ENCODE assay signal across 8 cellular contexts in genomic region chr3:58994746-58995330, GRCh38. TPM values are rescaled to one million over a fixed set of nuclear protein-coding genes. Genes with fewer than 3 reads are reported as not detected.
DNase-seq lines count a peak whose midpoint lies in the region; ATAC-seq and TF ChIP-seq lines count a peak whose summit lies in the region.

No MANE protein-coding gene starts in this region.

- intact Hi-C loops in heart right ventricle (cut with DNase I), result loop anchor here in 3 of 10 donors (5.0 to 10.0 kb wide), 3 partner anchors 457 to 862 kb away; no protein-coding TSS in a partner anchor
- intact Hi-C loops in left ventricle myocardium superior (cut with micrococcal nuclease), result no loop called here
- intact Hi-C loops in right lobe of liver (cut with DNase I), result loop anchor here (5.0 to 10.0 kb wide), 2 partner anchors 57 to 60 kb away; partner anchors contain the start of gene CFAP20DC (in 2 of the 2)

- H3K9me3 ChIP-seq in heart right ventricle (no peaks in the 10 kb centered on the region), NT2/D1 (ENCODE audit: insufficient read depth, low read length) (no peaks in the 10 kb centered on the region; the same call in 1 of the 2 replicates), right lobe of liver (no peaks in the 10 kb centered on the region)

- H3K4me3 ChIP-seq in heart right ventricle (no peak overlapping the region), NT2/D1 (ENCODE audit: insufficient read length, low read depth) (no peak overlapping the region), right lobe of liver (peak overlapping the region in 1 of 3 donors; percentile 7)

- H3K4me1 ChIP-seq in heart right ventricle (no peaks in the 10 kb centered on the region), NT2/D1 (ENCODE audit: insufficient read depth, insufficient read length) (no peaks in the 10 kb centered on the region), right lobe of liver (no peaks in the 10 kb centered on the region)

- no peak for TF ChIP-seq POLR2A in right lobe of liver (IDR thresholded peaks at IDR 0.05)

- H3K27ac ChIP-seq in heart right ventricle (no peak overlapping the region), right lobe of liver (no peak overlapping the region)

- DNase-seq in heart right ventricle (peak in 1 of 2 donors; percentile 42), left ventricle myocardium superior (no peak), HT1080 (ENCODE audit: low read depth) (peak; percentile 60), NT2/D1 (ENCODE audit: low read depth, low spot score) (peak; percentile 68), T47D (ENCODE audit: low read depth in 1 of 2, low spot score in 1 of 2) (peak; percentile 42 to 76), right lobe of liver (peak in 1 of 3 donors; percentile 56), UCSD-AML1 (lab: John Stamatoyannopoulos, UW; ENCODE audit: unreplicated experiment) (no peak)

- H3K9ac ChIP-seq in NT2/D1 (ENCODE audit: insufficient read length, low read depth), result no peak overlapping the region

- H3K36me3 ChIP-seq in heart right ventricle (no peaks in the 10 kb centered on the region), NT2/D1 (ENCODE audit: insufficient read depth, insufficient read length, low read length) (no peaks in the 10 kb centered on the region), right lobe of liver (no peaks in the 10 kb centered on the region)

- no peaks in the 10 kb centered on the region for H3K27me3 ChIP-seq in heart right ventricle
- H3K27me3 ChIP-seq in NT2/D1 (ENCODE audit: insufficient read depth, insufficient read length), result no peaks in the 10 kb centered on the region
- H3K27me3 ChIP-seq in right lobe of liver, result no peaks in the 10 kb centered on the region

- 20 to 24% methylated on average over 6 of the region's 6 CpGs for WGBS in heart right ventricle, 2 donors
- 14% methylated on average over 6 of the region's 6 CpGs for WGBS in right lobe of liver (ENCODE audit: insufficient coverage, low coverage, low lambda C conversion rate, missing lambda C conversion rate)

- ATAC-seq in heart right ventricle, result no peak
- no peak for ATAC-seq in left ventricle myocardium superior
- peak; percentile 90 to 96 (median 93) for ATAC-seq in right lobe of liver
- no peak for ATAC-seq in GM19467 (IDR thresholded peaks at IDR 0.05; ENCODE audit: unreplicated experiment)

- peak in 8 of 9 donors; percentile 29 to 72 (median 64) for TF ChIP-seq CTCF in heart right ventricle (IDR thresholded peaks at IDR 0.05)
- peak; percentile 72 to 82 (median 75) for TF ChIP-seq CTCF in right lobe of liver (IDR thresholded peaks at IDR 0.05)

- in situ Hi-C loops in T47D (cut with HindIII; ENCODE audit: low pct_unique_long_range_greater_than_20kb, low sequenced_read_pairs), result no loop called here

RNA-seq across cellular contexts. Expression of gene CFAP20DC, which starts 55.0 kb away (rescaled TPM):
- total RNA-seq in heart right ventricle (under 1 TPM in 3 of 10 donors, not detected in 7; 0.13 to 0.25 (median 0.14) TPM), left ventricle myocardium superior (0.22 TPM), right lobe of liver (1 to 10 TPM in 5 of 6 experiments, under 1 TPM in 1; 0.67 to 2.7 (median 1.5) TPM)
- under 1 TPM in 1 of 2 donors, not detected in 1; 0.14 TPM for polyA plus RNA-seq in heart right ventricle
- total RNA-seq in HT1080 (2014; rRNA removed; shearing (Covaris generic)), result 1.0 and 2.4 TPM in 2 replicates
- polyA plus RNA-seq in HT1080 (2015; cell fraction: cytosol; rRNA removed), result 2.7 and 3.4 TPM in 2 replicates
- 4.4 and 4.8 TPM in 2 replicates for polyA plus RNA-seq in HT1080 (2015; cell fraction: nucleus; rRNA removed)

Comparison
In these comparisons a context has a peak if more than half of its experiments do, and no peak if none do; other contexts are left out.
1. ATAC-seq: peak in right lobe of liver (4 of 4); none in heart right ventricle (0 of 8), left ventricle myocardium superior (single experiment) and GM19467 (single experiment).
2. DNase-seq: peak in HT1080 (single experiment), NT2/D1 (single experiment) and T47D (2 of 2); none in left ventricle myocardium superior (single experiment) and UCSD-AML1 (single experiment).